13 cellular contexts compared by ENCODE assay signal in genomic region chr16:17368511-17368910, GRCh38.
A peak's percentile ranks its signal among the peaks of the same experiment; 100 is the strongest.
DNase-seq lines count a peak whose midpoint lies in the region; ATAC-seq and TF ChIP-seq lines count a peak whose summit lies in the region.
"Had no signal": no experiment of that assay in that cellular context is flagged by ENCODE, and none has a peak within 500 bp of the region (broad histone marks: within the 10 kb centered on the region; RNA-seq: fewer than 3 reads in every experiment).

No MANE protein-coding gene starts in this region.

- H3K27me3 Mint-ChIP-seq in CD4-positive, CD25-positive, alpha-beta regulatory T cell: peaks cover 12% of the 10 kb centered on the region
- peaks cover 1% of the 10 kb centered on the region for H3K27me3 Mint-ChIP-seq in IgD-negative memory B cell
- H3K27me3 Mint-ChIP-seq in natural killer cell treated with Interleukin-12 subunit alpha and Interleukin-12 subunit beta and Interleukin-15 and Interleukin-18, amount 100 ng/mL, for 72 hours: no peaks in the 10 kb centered on the region

- peak in 1 of 3 donors; percentile 39 for DNase-seq in CD4-positive, CD25-positive, alpha-beta regulatory T cell
- no peak for DNase-seq in activated naive CD4-positive, alpha-beta T cell treated with anti-CD3 and anti-CD28 coated beads, Interleukin-2, amount 50 U/mL, for 72 hours (ENCODE audit: low spot score in 2 of 2)
- no peak for DNase-seq in natural killer cell treated with Interleukin-12 subunit alpha and Interleukin-12 subunit beta and Interleukin-15 and Interleukin-18, amount 100 ng/mL, for 72 hours (ENCODE audit: low spot score)
- DNase-seq in NCI-H2227 treated with DMSO at 0.1 percent for 48 hours (lab: John Stamatoyannopoulos, UW) (no peak), occipital lobe (lab: John Stamatoyannopoulos, UW) (no peak), GM20000 (ENCODE audit: low spot score) (no peak)
- DNase-seq: Kasumi-1, midbrain, NCI-H187 treated with DMSO at 0.1 percent for 48 hours, posterior cingulate gyrus had no signal

- TF ChIP-seq CTCF in GM20000 (IDR thresholded peaks at IDR 0.05; ENCODE audit: extremely low read depth, missing control alignments): no peak

- peaks cover 32 to 94% (median 82%) of the 10 kb centered on the region in 4 donors for H3K4me1 Mint-ChIP-seq in CD4-positive, CD25-positive, alpha-beta regulatory T cell
- H3K4me1 Mint-ChIP-seq in IgD-negative memory B cell: peaks cover 44 to 72% (median 61%) of the 10 kb centered on the region in 3 donors
- H3K4me1 Mint-ChIP-seq in natural killer cell treated with Interleukin-12 subunit alpha and Interleukin-12 subunit beta and Interleukin-15 and Interleukin-18, amount 100 ng/mL, for 72 hours (ENCODE audit: low read depth in 2 of 2): peaks cover 73 to 85% of the 10 kb centered on the region in 2 donors

- peak overlapping the region; percentile 84 for H3K4me3 ChIP-seq in CD4-positive, CD25-positive, alpha-beta regulatory T cell (ENCODE audit: low read depth, low read length)
- H3K4me3 ChIP-seq: breast epithelium had no signal

- no peaks in the 10 kb centered on the region for H3K36me3 ChIP-seq in CD4-positive, CD25-positive, alpha-beta regulatory T cell (ENCODE audit: control insufficient read depth, insufficient read depth, low read length)
- H3K36me3 ChIP-seq: breast epithelium had no signal

- no peaks in the 10 kb centered on the region for H3K9me3 Mint-ChIP-seq in CD4-positive, CD25-positive, alpha-beta regulatory T cell
- peaks cover 0 to 3% (median 1%) of the 10 kb centered on the region in 3 donors for H3K9me3 Mint-ChIP-seq in IgD-negative memory B cell
- H3K9me3 Mint-ChIP-seq in activated naive CD4-positive, alpha-beta T cell treated with anti-CD3 and anti-CD28 coated beads, Interleukin-2, amount 50 U/mL, for 72 hours: peaks cover 6 to 7% of the 10 kb centered on the region in 2 donors
- H3K9me3 Mint-ChIP-seq in natural killer cell treated with Interleukin-12 subunit alpha and Interleukin-12 subunit beta and Interleukin-15 and Interleukin-18, amount 100 ng/mL, for 72 hours: peaks cover 3% of the 10 kb centered on the region

- H3K27me3 ChIP-seq in CD4-positive, CD25-positive, alpha-beta regulatory T cell (ENCODE audit: control insufficient read depth, insufficient read depth, low read length): no peaks in the 10 kb centered on the region
- H3K27me3 ChIP-seq: breast epithelium had no signal

- H3K4me1 ChIP-seq in CD4-positive, CD25-positive, alpha-beta regulatory T cell (ENCODE audit: control insufficient read depth, insufficient read depth, low read length, poor library complexity, severe bottlenecking): peaks cover 85% of the 10 kb centered on the region

- no peaks in the 10 kb centered on the region for H3K9me3 ChIP-seq in CD4-positive, CD25-positive, alpha-beta regulatory T cell (ENCODE audit: control insufficient read depth in 2 of 2, low read length in 2 of 2)
- H3K9me3 ChIP-seq: breast epithelium had no signal

- peak overlapping the region; percentile 98 to 99 (median 99) for H3K27ac Mint-ChIP-seq in CD4-positive, CD25-positive, alpha-beta regulatory T cell
- peak overlapping the region; percentile 89 to 98 (median 90) for H3K27ac Mint-ChIP-seq in IgD-negative memory B cell
- H3K27ac Mint-ChIP-seq in activated naive CD4-positive, alpha-beta T cell treated with anti-CD3 and anti-CD28 coated beads, Interleukin-2, amount 50 U/mL, for 72 hours: peak overlapping the region; percentile 93 to 95
- peak overlapping the region; percentile 93 to 97 for H3K27ac Mint-ChIP-seq in natural killer cell treated with Interleukin-12 subunit alpha and Interleukin-12 subunit beta and Interleukin-15 and Interleukin-18, amount 100 ng/mL, for 72 hours

- no peak for ATAC-seq in CD4-positive, CD25-positive, alpha-beta regulatory T cell (ENCODE audit: low read depth in 2 of 2)
- ATAC-seq in activated naive CD4-positive, alpha-beta T cell treated with anti-CD3 and anti-CD28 coated beads, Interleukin-2, amount 50 U/mL, for 72 hours: no peak
- ATAC-seq in natural killer cell treated with Interleukin-12 subunit alpha and Interleukin-12 subunit beta and Interleukin-15 and Interleukin-18, amount 100 ng/mL, for 72 hours: no peak
- ATAC-seq in HG02938 (IDR thresholded peaks at IDR 0.05; ENCODE audit: unreplicated experiment): no peak

- peak overlapping the region; percentile 95 for H3K27ac ChIP-seq in CD4-positive, CD25-positive, alpha-beta regulatory T cell (ENCODE audit: insufficient read depth, low read length, poor library complexity, severe bottlenecking)

- H3K36me3 Mint-ChIP-seq in CD4-positive, CD25-positive, alpha-beta regulatory T cell: no peaks in the 10 kb centered on the region
- peaks cover 6% of the 10 kb centered on the region for H3K36me3 Mint-ChIP-seq in IgD-negative memory B cell
- H3K36me3 Mint-ChIP-seq in activated naive CD4-positive, alpha-beta T cell treated with anti-CD3 and anti-CD28 coated beads, Interleukin-2, amount 50 U/mL, for 72 hours: peaks cover 7 to 20% of the 10 kb centered on the region in 2 donors
- H3K36me3 Mint-ChIP-seq in natural killer cell treated with Interleukin-12 subunit alpha and Interleukin-12 subunit beta and Interleukin-15 and Interleukin-18, amount 100 ng/mL, for 72 hours: peaks cover 5% of the 10 kb centered on the region

- peak overlapping the region; percentile 92 to 95 (median 92) for H3K4me3 Mint-ChIP-seq in CD4-positive, CD25-positive, alpha-beta regulatory T cell
- H3K4me3 Mint-ChIP-seq in IgD-negative memory B cell: peak overlapping the region in 3 of 4 donors; percentile 80 to 95 (median 92)
- H3K4me3 Mint-ChIP-seq in natural killer cell treated with Interleukin-12 subunit alpha and Interleukin-12 subunit beta and Interleukin-15 and Interleukin-18, amount 100 ng/mL, for 72 hours: peak overlapping the region; percentile 83
